Comparison of ENCODE assay signal across 15 cellular contexts in the genomic region with DNA sequence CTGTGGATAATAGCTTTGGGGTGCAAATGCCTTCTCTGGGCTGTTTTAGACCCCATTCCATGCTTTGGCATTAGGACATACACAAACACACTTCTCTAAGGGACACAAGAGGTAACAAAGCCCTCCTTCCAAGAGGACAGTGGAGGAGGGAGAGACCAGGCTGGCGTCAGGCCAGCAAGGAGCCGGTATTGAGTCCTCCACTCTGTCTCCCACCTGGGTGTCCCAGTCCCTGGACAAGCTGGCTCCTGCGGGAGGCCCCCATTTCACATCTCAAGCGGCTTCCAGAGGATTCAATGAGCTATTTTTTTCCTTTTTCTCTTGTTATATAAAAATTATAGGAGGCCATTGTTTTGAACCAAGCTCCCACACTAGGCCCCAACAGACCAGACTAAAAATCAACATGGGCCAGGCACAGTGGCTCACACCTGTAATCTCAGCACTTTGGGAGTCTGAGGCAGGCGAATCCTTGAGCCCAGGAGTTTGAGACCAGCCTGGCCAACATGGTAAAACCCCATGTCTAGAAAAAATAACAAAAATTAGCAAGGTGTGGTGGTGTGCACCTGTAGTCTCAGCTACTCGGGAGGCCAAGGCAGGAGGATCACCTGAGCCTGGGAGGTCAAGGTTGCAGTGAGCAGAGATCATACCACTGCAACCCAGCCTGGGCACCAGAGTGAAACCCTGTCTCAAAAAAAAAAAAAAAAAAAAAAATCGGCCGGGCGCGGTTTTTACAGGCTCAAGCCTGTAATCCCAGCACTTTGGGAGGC.
DNase-seq lines count a peak whose midpoint lies in the region; ATAC-seq and TF ChIP-seq lines count a peak whose summit lies in the region.
"Had no signal": no experiment of that assay in that cellular context is flagged by ENCODE, and none has a peak within 500 bp of the region (broad histone marks: within the 10 kb centered on the region; RNA-seq: fewer than 3 reads in every experiment).

No MANE protein-coding gene starts in this region.

- no peak overlapping the region for H3K4me3 ChIP-seq in SJSA1
- H3K4me3 ChIP-seq in hepatocyte = no peak overlapping the region
- no peak overlapping the region for H3K4me3 ChIP-seq in gastrocnemius medialis
- H3K4me3 ChIP-seq: MG63 had no signal

- CTCF ChIA-PET in WTC11 (lab: Charles Lee) = no interaction called here

- peaks cover 0 to 5% of the 10 kb centered on the region in 2 donors for H3K36me3 Mint-ChIP-seq in CD14-positive monocyte
- H3K36me3 Mint-ChIP-seq in WTC11 = no peaks in the 10 kb centered on the region

- in situ Hi-C loops in gastrocnemius medialis (cut with MboI; ENCODE audit: low sequenced_read_pairs in 4 of 4) = loop anchor here in 2 of 4 donors (10.0 to 25.0 kb wide), 2 partner anchors 89 to 98 kb away; no protein-coding TSS in a partner anchor

- peak overlapping the region in 6 of 7 donors; percentile 97 to 100 (median 100) for H3K27ac Mint-ChIP-seq in CD14-positive monocyte
- no peak overlapping the region for H3K27ac Mint-ChIP-seq in WTC11
- H3K27ac Mint-ChIP-seq: activated naive CD4-positive, alpha-beta T cell treated with anti-CD3 and anti-CD28 coated beads, Interleukin-2, amount 10 ng/mL, durations not matched to agents 7 days and 5 days had no signal

- H3K27me3 ChIP-seq in SJSA1 (replicated peaks) (no peaks in the 10 kb centered on the region), hepatocyte (no peaks in the 10 kb centered on the region), gastrocnemius medialis (no peaks in the 10 kb centered on the region)
- H3K27me3 ChIP-seq: MG63 had no signal

- no peaks in the 10 kb centered on the region for H3K9me2 ChIP-seq in hepatocyte (replicated peaks; ENCODE audit: insufficient read depth)

- no peaks in the 10 kb centered on the region for H4K20me1 ChIP-seq in hepatocyte (ENCODE audit: insufficient read depth, poor library complexity, severe bottlenecking)

- H3K9me3 ChIP-seq in SJSA1 (replicated peaks) = no peaks in the 10 kb centered on the region
- no peaks in the 10 kb centered on the region for H3K9me3 ChIP-seq in hepatocyte (ENCODE audit: low read depth)
- no peaks in the 10 kb centered on the region for H3K9me3 ChIP-seq in gastrocnemius medialis
- H3K9me3 ChIP-seq: MG63 had no signal

- H3K27ac ChIP-seq in SJSA1 = peak overlapping the region; percentile 83
- H3K27ac ChIP-seq in hepatocyte = peak overlapping the region; percentile 11
- H3K27ac ChIP-seq in gastrocnemius medialis = peak overlapping the region; percentile 3 to 91 (median 84)

- POLR2A ChIA-PET in WTC11 (lab: Charles Lee) = interaction anchor here (0.7 kb wide), 1 partner anchor 16 kb away, joined by 3 read pairs; no protein-coding TSS in a partner anchor

- no peak for TF ChIP-seq POLR2A in gastrocnemius medialis (IDR thresholded peaks at IDR 0.05)

- H3K4me3 Mint-ChIP-seq in CD14-positive monocyte (no peak overlapping the region), WTC11 (no peak overlapping the region)
- H3K4me3 Mint-ChIP-seq: activated naive CD4-positive, alpha-beta T cell treated with anti-CD3 and anti-CD28 coated beads, Interleukin-2, amount 10 ng/mL, durations not matched to agents 7 days and 5 days; H9 had no signal

- H3K36me3 ChIP-seq in SJSA1 (no peaks in the 10 kb centered on the region), hepatocyte (replicated peaks; ENCODE audit: insufficient read depth, low read depth) (no peaks in the 10 kb centered on the region), gastrocnemius medialis (no peaks in the 10 kb centered on the region)

- peaks cover 82% of the 10 kb centered on the region for H3K4me1 ChIP-seq in SJSA1 (replicated peaks)
- H3K4me1 ChIP-seq in hepatocyte (ENCODE audit: insufficient read depth) = peaks cover 30% of the 10 kb centered on the region
- H3K4me1 ChIP-seq in gastrocnemius medialis = peaks cover 29 to 55% of the 10 kb centered on the region in 2 donors

- ATAC-seq in gastrocnemius medialis (no peak), GM21529 (IDR thresholded peaks at IDR 0.05; ENCODE audit: unreplicated experiment) (no peak), WTC11 (no peak), HG02571 (IDR thresholded peaks at IDR 0.05; ENCODE audit: unreplicated experiment) (no peak)

- H3K4me1 Mint-ChIP-seq in CD14-positive monocyte = peaks cover 61% of the 10 kb centered on the region
- peaks cover 33% of the 10 kb centered on the region for H3K4me1 Mint-ChIP-seq in WTC11

- peaks cover 0 to 4% (median 0%) of the 10 kb centered on the region in 7 donors for H3K9me3 Mint-ChIP-seq in CD14-positive monocyte
- peaks cover 4% of the 10 kb centered on the region; the same call in 1 of the 2 replicates for H3K9me3 Mint-ChIP-seq in WTC11
- H3K9me3 Mint-ChIP-seq: activated naive CD4-positive, alpha-beta T cell treated with anti-CD3 and anti-CD28 coated beads, Interleukin-2, amount 10 ng/mL, durations not matched to agents 7 days and 5 days had no signal

- 97% methylated on average over 10 of the region's 10 CpGs for WGBS in hepatocyte (ENCODE audit: low lambda C conversion rate, missing lambda C conversion rate)

- intact Hi-C loops in CD14-positive monocyte (cut with micrococcal nuclease) = loop anchor here in 1 of 2 donors (10.0 kb wide), 1 partner anchor 51 kb away; no protein-coding TSS in a partner anchor
- intact Hi-C loops in gastrocnemius medialis (cut with DNase I; ENCODE audit: low total_unique reads) = no loop called here

- H3K27me3 Mint-ChIP-seq in CD14-positive monocyte (ENCODE audit: low read depth in 3 of 3) (no peaks in the 10 kb centered on the region), WTC11 (ENCODE audit: low read depth) (no peaks in the 10 kb centered on the region)
- H3K27me3 Mint-ChIP-seq: activated naive CD4-positive, alpha-beta T cell treated with anti-CD3 and anti-CD28 coated beads, Interleukin-2, amount 10 ng/mL, durations not matched to agents 7 days and 5 days had no signal

- no peak for TF ChIP-seq CTCF in CD14-positive monocyte (IDR thresholded peaks at IDR 0.05)
- no peak for TF ChIP-seq CTCF in hepatocyte (IDR thresholded peaks at IDR 0.05; ENCODE audit: poor library complexity)
- TF ChIP-seq CTCF in gastrocnemius medialis (IDR thresholded peaks at IDR 0.05 in 4 of 5, conservative IDR thresholded peaks at IDR 0.05 in 1 of 5) = no peak
- TF ChIP-seq CTCF in WTC11 (IDR thresholded peaks at IDR 0.05) = no peak

- H2AFZ ChIP-seq in hepatocyte = no peak overlapping the region

- H3K79me2 ChIP-seq in hepatocyte = no peaks in the 10 kb centered on the region

- H3K4me2 ChIP-seq in hepatocyte = no peak overlapping the region

- DNase-seq in CD14-positive monocyte (ENCODE audit: low spot score) (no peak), SJSA1 (ENCODE audit: low read depth in 1 of 2, low spot score in 2 of 2) (no peak), hepatocyte (ENCODE audit: low spot score) (no peak), gastrocnemius medialis (no peak), RPMI8226 (no peak), WTC11 (ENCODE audit: low spot score) (no peak)
- DNase-seq: activated naive CD4-positive, alpha-beta T cell treated with anti-CD3 and anti-CD28 coated beads, Interleukin-2, amount 10 ng/mL, durations not matched to agents 7 days and 5 days; effector CD8-positive, alpha-beta T cell; H9; MG63; NCI-H345; stimulated activated CD4-positive, alpha-beta T cell treated with anti-CD3 and anti-CD28 coated beads, Interleukin-1b, Interleukin-23, amount 100 ng/mL, for 48 hours; substantia nigra had no signal

TF ChIP-seq in WTC11, 78 proteins besides CTCF, POLR2A, EP300 and RAD21 (continues in another document):
- no peak for TF ChIP-seq FOXJ3 (CRISPR knock-in tag; IDR thresholded peaks at IDR 0.05; ENCODE audit: borderline replicate concordance)
- TF ChIP-seq SMAD4 (CRISPR knock-in tag; IDR thresholded peaks at IDR 0.05) = no peak
- TF ChIP-seq PRRX2 (CRISPR knock-in tag; IDR thresholded peaks at IDR 0.05) = no peak
- TF ChIP-seq GTF2I (CRISPR knock-in tag; conservative IDR thresholded peaks at IDR 0.05) = no peak
- TF ChIP-seq TEAD4 (CRISPR knock-in tag; IDR thresholded peaks at IDR 0.05) = no peak
- no peak for TF ChIP-seq NFATC4 (CRISPR knock-in tag; IDR thresholded peaks at IDR 0.05)
- TF ChIP-seq FOXK1 (CRISPR knock-in tag; IDR thresholded peaks at IDR 0.05) = no peak
- TF ChIP-seq, protein P1, sequence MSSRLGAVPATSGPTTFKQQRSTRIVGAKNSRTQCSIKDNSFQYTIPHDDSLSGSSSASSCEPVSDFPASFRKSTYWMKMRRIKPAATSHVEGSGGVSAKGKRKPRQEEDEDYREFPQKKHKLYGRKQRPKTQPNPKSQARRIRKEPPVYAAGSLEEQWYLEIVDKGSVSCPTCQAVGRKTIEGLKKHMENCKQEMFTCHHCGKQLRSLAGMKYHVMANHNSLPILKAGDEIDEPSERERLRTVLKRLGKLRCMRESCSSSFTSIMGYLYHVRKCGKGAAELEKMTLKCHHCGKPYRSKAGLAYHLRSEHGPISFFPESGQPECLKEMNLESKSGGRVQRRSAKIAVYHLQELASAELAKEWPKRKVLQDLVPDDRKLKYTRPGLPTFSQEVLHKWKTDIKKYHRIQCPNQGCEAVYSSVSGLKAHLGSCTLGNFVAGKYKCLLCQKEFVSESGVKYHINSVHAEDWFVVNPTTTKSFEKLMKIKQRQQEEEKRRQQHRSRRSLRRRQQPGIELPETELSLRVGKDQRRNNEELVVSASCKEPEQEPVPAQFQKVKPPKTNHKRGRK (CRISPR knock-in tag; IDR thresholded peaks at IDR 0.05; ENCODE audit: borderline replicate concordance) = no peak
- TF ChIP-seq, protein P2, sequence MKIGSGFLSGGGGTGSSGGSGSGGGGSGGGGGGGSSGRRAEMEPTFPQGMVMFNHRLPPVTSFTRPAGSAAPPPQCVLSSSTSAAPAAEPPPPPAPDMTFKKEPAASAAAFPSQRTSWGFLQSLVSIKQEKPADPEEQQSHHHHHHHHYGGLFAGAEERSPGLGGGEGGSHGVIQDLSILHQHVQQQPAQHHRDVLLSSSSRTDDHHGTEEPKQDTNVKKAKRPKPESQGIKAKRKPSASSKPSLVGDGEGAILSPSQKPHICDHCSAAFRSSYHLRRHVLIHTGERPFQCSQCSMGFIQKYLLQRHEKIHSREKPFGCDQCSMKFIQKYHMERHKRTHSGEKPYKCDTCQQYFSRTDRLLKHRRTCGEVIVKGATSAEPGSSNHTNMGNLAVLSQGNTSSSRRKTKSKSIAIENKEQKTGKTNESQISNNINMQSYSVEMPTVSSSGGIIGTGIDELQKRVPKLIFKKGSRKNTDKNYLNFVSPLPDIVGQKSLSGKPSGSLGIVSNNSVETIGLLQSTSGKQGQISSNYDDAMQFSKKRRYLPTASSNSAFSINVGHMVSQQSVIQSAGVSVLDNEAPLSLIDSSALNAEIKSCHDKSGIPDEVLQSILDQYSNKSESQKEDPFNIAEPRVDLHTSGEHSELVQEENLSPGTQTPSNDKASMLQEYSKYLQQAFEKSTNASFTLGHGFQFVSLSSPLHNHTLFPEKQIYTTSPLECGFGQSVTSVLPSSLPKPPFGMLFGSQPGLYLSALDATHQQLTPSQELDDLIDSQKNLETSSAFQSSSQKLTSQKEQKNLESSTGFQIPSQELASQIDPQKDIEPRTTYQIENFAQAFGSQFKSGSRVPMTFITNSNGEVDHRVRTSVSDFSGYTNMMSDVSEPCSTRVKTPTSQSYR (CRISPR knock-in tag; IDR thresholded peaks at IDR 0.05) = no peak

Comparison
In these comparisons a context has a peak if more than half of its experiments do, and no peak if none do; other contexts are left out.
1. H3K27ac ChIP-seq: peak in every context shown above with its lines; median percentile 84 in gastrocnemius medialis; 83 in SJSA1; 11 in hepatocyte.